Comparison of ENCODE assay signal across 17 cellular contexts in the genomic region with DNA sequence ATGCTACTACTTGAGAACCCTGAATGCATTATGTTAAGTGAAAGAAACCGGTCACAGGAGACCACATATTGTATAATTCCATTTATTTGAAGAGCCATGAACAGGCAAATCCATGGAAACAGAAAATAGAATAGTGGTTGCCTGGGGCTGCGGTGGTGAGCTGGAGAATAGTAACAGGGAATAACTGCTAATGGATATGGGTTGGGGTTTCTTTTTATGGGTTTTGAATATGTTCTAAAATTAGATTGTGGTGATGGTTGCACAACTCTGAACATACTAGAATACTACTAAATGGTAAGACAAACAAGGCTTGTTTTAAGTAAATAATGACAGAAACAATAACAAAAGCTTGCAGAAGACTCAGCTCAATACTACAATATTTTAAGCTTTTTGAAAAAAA.
DNase-seq lines count a peak whose midpoint lies in the region.
"Had no signal": no experiment of that assay in that cellular context is flagged by ENCODE, and none has a peak within 500 bp of the region (broad histone marks: within the 10 kb centered on the region; RNA-seq: fewer than 3 reads in every experiment).

No MANE protein-coding gene starts in this region.

- DNase-seq in DMS153 (lab: John Stamatoyannopoulos, UW) (peak; percentile 48), NCI-H146 treated with DMSO at 0.1 percent for 48 hours (lab: John Stamatoyannopoulos, UW; ENCODE audit: unreplicated experiment) (peak; percentile 9), SW480 (ENCODE audit: low spot score) (peak; percentile 82), immature natural killer cell (no peak), NCI-H2227 treated with DMSO at 0.1 percent for 48 hours (lab: John Stamatoyannopoulos, UW) (no peak), HuH-7 (ENCODE audit: low spot score) (no peak), cerebellar cortex (ENCODE audit: low spot score) (no peak)
- DNase-seq in activated CD4-positive, alpha-beta T cell treated with anti-CD3 and anti-CD28 coated beads, Interleukin-2, amount 50 U/mL, for 4 hours: no peak
- DNase-seq: activated CD4-positive, alpha-beta T cell treated with anti-CD3 and anti-CD28 coated beads for 4 hours; activated naive CD4-positive, alpha-beta T cell; Calu3; esophagus squamous epithelium; MM.1S; nucleus accumbens; sigmoid colon; stimulated activated CD4-positive, alpha-beta T cell treated with anti-CD3 and anti-CD28 coated beads, Interleukin-4, amount 100 ng/mL, for 24 hours; stimulated activated CD8-positive, alpha-beta memory T cell treated with anti-CD3 and anti-CD28 coated beads, Interleukin-4, amount 100 ng/mL, for 48 hours had no signal

- H3K9me3 Mint-ChIP-seq in immature natural killer cell: no peaks in the 10 kb centered on the region

- H3K4me3 Mint-ChIP-seq in immature natural killer cell: peak overlapping the region in 3 of 5 donors; percentile 5 to 12 (median 8)

- peak overlapping the region in 5 of 6 donors; percentile 44 to 73 (median 60) for H3K27ac Mint-ChIP-seq in immature natural killer cell

- H3K27me3 Mint-ChIP-seq in immature natural killer cell (ENCODE audit: low read depth in 3 of 3): peaks cover 2 to 10% (median 4%) of the 10 kb centered on the region in 3 donors

- peaks cover 17 to 22% of the 10 kb centered on the region in 2 donors for H3K4me1 Mint-ChIP-seq in immature natural killer cell

- peaks cover 0 to 4% (median 3%) of the 10 kb centered on the region in 3 donors for H3K36me3 Mint-ChIP-seq in immature natural killer cell

Comparison
In these comparisons a context has a peak if more than half of its experiments do, and no peak if none do; other contexts are left out.
1. DNase-seq: peak in DMS153 (single experiment), NCI-H146 treated with DMSO at 0.1 percent for 48 hours (single experiment) and SW480 (single experiment); none in immature natural killer cell (0 of 3), NCI-H2227 treated with DMSO at 0.1 percent for 48 hours (single experiment), HuH-7 (single experiment), activated CD4-positive, alpha-beta T cell treated with anti-CD3 and anti-CD28 coated beads, Interleukin-2, amount 50 U/mL, for 4 hours (0 of 2) and cerebellar cortex (single experiment).